In genomic region chr16:28181557-28181914, GRCh38 we compare ENCODE assay signal across 8 cellular contexts. TPM values are rescaled to one million over a fixed set of nuclear protein-coding genes. Genes with fewer than 3 reads are reported as not detected.
DNase-seq lines count a peak whose midpoint lies in the region; ATAC-seq and TF ChIP-seq lines count a peak whose summit lies in the region.

No MANE protein-coding gene starts in this region.

- DNase-seq in CD14-positive monocyte (ENCODE audit: low spot score) (no peak), NCI-H226 (peak; percentile 94), dedifferentiated amniotic fluid mesenchymal stem cell (ENCODE audit: extremely low spot score) (peak; percentile 87), naive B cell (no peak), NCI-H82 treated with DMSO at 0.1 percent for 48 hours (lab: John Stamatoyannopoulos, UW; ENCODE audit: unreplicated experiment) (no peak), GM10266 (ENCODE audit: extremely low spot score) (no peak), SIG-M5 treated with dmso at 0.1 percent for 504 hours (lab: John Stamatoyannopoulos, UW; ENCODE audit: unreplicated experiment) (no peak)

- intact Hi-C loops in CD14-positive monocyte (cut with micrococcal nuclease), result loop anchor here in 1 of 2 donors (2.0 kb wide), 1 partner anchor 17 kb away; no protein-coding TSS in a partner anchor

- ATAC-seq in naive B cell (ENCODE audit: low read depth in 2 of 2), result no peak
- ATAC-seq in GM18868 (IDR thresholded peaks at IDR 0.05; ENCODE audit: unreplicated experiment), result no peak

- H3K4me1 Mint-ChIP-seq in CD14-positive monocyte, result peaks cover 63% of the 10 kb centered on the region
- H3K4me1 Mint-ChIP-seq in naive B cell, result peaks cover 41 to 85% (median 64%) of the 10 kb centered on the region in 3 donors

- TF ChIP-seq CTCF in CD14-positive monocyte (IDR thresholded peaks at IDR 0.05) (no peak), GM10266 (IDR thresholded peaks at IDR 0.05; ENCODE audit: control insufficient read depth, insufficient read depth, low read depth, missing control alignments) (no peak)

- H3K9me3 Mint-ChIP-seq in CD14-positive monocyte (peaks cover 0 to 4% (median 2%) of the 10 kb centered on the region in 7 donors), naive B cell (peaks cover 0 to 3% (median 0%) of the 10 kb centered on the region in 7 donors)

- H3K27ac Mint-ChIP-seq in CD14-positive monocyte (peak overlapping the region; percentile 88 to 99 (median 93)), naive B cell (peak overlapping the region; percentile 12 to 98 (median 92))

- H3K36me3 Mint-ChIP-seq in CD14-positive monocyte (peaks cover 41 to 61% of the 10 kb centered on the region in 2 donors), naive B cell (peaks cover 21 to 22% of the 10 kb centered on the region in 2 donors)

- H3K27me3 Mint-ChIP-seq in CD14-positive monocyte (ENCODE audit: low read depth in 3 of 3), result no peaks in the 10 kb centered on the region
- no peaks in the 10 kb centered on the region for H3K27me3 Mint-ChIP-seq in naive B cell

- H3K4me3 Mint-ChIP-seq in CD14-positive monocyte (no peak overlapping the region), naive B cell (peak overlapping the region in 7 of 8 donors; percentile 1 to 89 (median 75))

RNA-seq across cellular contexts. Expression of gene XPO6, which starts 30.2 kb away (rescaled TPM):
- polyA plus RNA-seq in CD14-positive monocyte (10 to 100 TPM; 35.7 to 38.3 TPM), naive B cell (ENCODE audit: low read depth in 6 of 6) (10 to 100 TPM; 34.0 to 59.1 (median 56.1) TPM)

Comparison
In these comparisons a context has a peak if more than half of its experiments do, and no peak if none do; other contexts are left out.
1. DNase-seq: peak in NCI-H226 (single experiment) and dedifferentiated amniotic fluid mesenchymal stem cell (single experiment); none in CD14-positive monocyte (single experiment), naive B cell (single experiment), NCI-H82 treated with DMSO at 0.1 percent for 48 hours (single experiment), GM10266 (single experiment) and SIG-M5 treated with dmso at 0.1 percent for 504 hours (single experiment).
2. H3K4me3 Mint-ChIP-seq: peak in naive B cell (7 of 8); none in CD14-positive monocyte (0 of 2).